Comparison of ENCODE assay signal across 1 cellular context in genomic region chr19:39406656-39407393, GRCh38.
TF ChIP-seq lines count a peak whose summit lies in the region.

Gene ZFP36 (plus strand): TSS chr19:39406847. CDS start chr19:39406905, 58 bp downstream.

TF ChIP-seq in HEK293, 187 proteins besides CTCF, POLR2A, EP300 and RAD21 (continued from another document):
- peak; percentile 41; the same call in 1 of the 2 replicates for TF ChIP-seq AEBP2 (tag by site-specific recombination; IDR thresholded peaks at IDR 0.05; ENCODE audit: borderline replicate concordance)
- no peak for TF ChIP-seq ZNF221 (tag by site-specific recombination; IDR thresholded peaks at IDR 0.05; ENCODE audit: borderline replicate concordance)
- TF ChIP-seq ZNF354C (tag by site-specific recombination; IDR thresholded peaks at IDR 0.05; ENCODE audit: borderline replicate concordance, low read depth): no peak
- TF ChIP-seq GFI1B (tag by site-specific recombination; IDR thresholded peaks at IDR 0.05): 0 out of 2 replicates have a peak, but pooled peaks have one; percentile 61
- TF ChIP-seq SP3 (tag by site-specific recombination; IDR thresholded peaks at IDR 0.05): peak; percentile 75
- no peak for TF ChIP-seq ZBTB1 (tag by site-specific recombination; IDR thresholded peaks at IDR 0.05)
- TF ChIP-seq ZSCAN4 (tag by site-specific recombination; IDR thresholded peaks at IDR 0.05): no peak; the same call in 1 of the 2 replicates
- peak; percentile 35; the same call in 1 of the 2 replicates for TF ChIP-seq BCL11A (tag by site-specific recombination; IDR thresholded peaks at IDR 0.05; ENCODE audit: low read depth)
- TF ChIP-seq ZBTB26 (tag by site-specific recombination; optimal IDR thresholded peaks at IDR 0.05): peak; percentile 59
- peak; percentile 59 for TF ChIP-seq KLF9 (tag by site-specific recombination; IDR thresholded peaks at IDR 0.05; ENCODE audit: low read depth)
- TF ChIP-seq ZNF558 (tag by site-specific recombination; IDR thresholded peaks at IDR 0.05): no peak
- TF ChIP-seq ZBTB11 (tag by site-specific recombination; conservative IDR thresholded peaks at IDR 0.05; ENCODE audit: low read depth): peak; percentile 52; the same call in 1 of the 2 replicates
- TF ChIP-seq ZNF791 (tag by site-specific recombination; IDR thresholded peaks at IDR 0.05): no peak
- TF ChIP-seq HOXC10 (CRISPR knock-in tag; IDR thresholded peaks at IDR 0.05): no peak
- no peak for TF ChIP-seq ZNF280C (tag by site-specific recombination; IDR thresholded peaks at IDR 0.05)
- TF ChIP-seq PBX3 (CRISPR knock-in tag; IDR thresholded peaks at IDR 0.05): no peak
- 0 out of 2 replicates have a peak, but pooled peaks have one; percentile 58 for TF ChIP-seq ZNF610 (tag by site-specific recombination; IDR thresholded peaks at IDR 0.05; ENCODE audit: borderline replicate concordance)
- TF ChIP-seq ZNF670 (tag by site-specific recombination; IDR thresholded peaks at IDR 0.05; ENCODE audit: low read depth): no peak
